ENCODE assay signal across 8 cellular contexts in genomic region chr18:33751613-33752221, GRCh38.
DNase-seq lines count a peak whose midpoint lies in the region; ATAC-seq and TF ChIP-seq lines count a peak whose summit lies in the region.

No MANE protein-coding gene starts in this region.

- TF ChIP-seq CTCF in LNCaP clone FGC (IDR thresholded peaks at IDR 0.05; ENCODE audit: control insufficient read depth, extremely low read depth, insufficient read depth): peak; percentile 62
- peak; percentile 80 for TF ChIP-seq CTCF in VCaP (conservative IDR thresholded peaks at IDR 0.05)
- TF ChIP-seq CTCF in liver (IDR thresholded peaks at IDR 0.05; ENCODE audit: low read depth, low read length, missing input control): peak; percentile 38
- no peak for TF ChIP-seq CTCF in CD4-positive, alpha-beta T cell (IDR thresholded peaks at IDR 0.05)

- H2BK15ac ChIP-seq in neuronal stem cell (ENCODE audit: low read length): no peak overlapping the region

- H2AFZ ChIP-seq in neuronal stem cell (ENCODE audit: low read length): no peak overlapping the region

- H3K4me3 ChIP-seq in LNCaP clone FGC (ENCODE audit: low read depth, low read length) (no peak overlapping the region), liver (ENCODE audit: low read depth in 1 of 3, low read length in 3 of 3) (no peak overlapping the region), neuronal stem cell (ENCODE audit: low read length in 2 of 2) (no peak overlapping the region)

- no peaks in the 10 kb centered on the region for H3K36me3 Mint-ChIP-seq in CD4-positive, alpha-beta T cell (ENCODE audit: low read depth)

- POLR2A ChIA-PET in CD4-positive, alpha-beta T cell (lab: Charles Lee): no interaction called here

- no peak overlapping the region for H3K4me2 ChIP-seq in neuronal stem cell (ENCODE audit: insufficient read depth, low read length, poor library complexity, severe bottlenecking)

- DNase-seq in DMS153 treated with DMSO at 0.1 percent for 48 hours (lab: John Stamatoyannopoulos, UW; ENCODE audit: unreplicated experiment) (peak; percentile 83), LNCaP clone FGC (ENCODE audit: low read depth) (no peak), neuronal stem cell (ENCODE audit: low spot score) (no peak)
- no peak for DNase-seq in CD4-positive, alpha-beta T cell

- no peak overlapping the region for H3K9ac ChIP-seq in liver (ENCODE audit: low read depth in 1 of 2, low read length in 2 of 2)
- H3K9ac ChIP-seq in neuronal stem cell (ENCODE audit: low read depth, low read length, poor library complexity): no peak overlapping the region

- no peak overlapping the region for H2BK120ac ChIP-seq in neuronal stem cell (ENCODE audit: low read depth, low read length)

- H4K91ac ChIP-seq in neuronal stem cell (ENCODE audit: low read depth, low read length, poor library complexity): no peak overlapping the region

- no peaks in the 10 kb centered on the region for H3K4me1 ChIP-seq in liver (ENCODE audit: control insufficient read depth in 4 of 4, insufficient read depth in 4 of 4, low read length in 3 of 4)
- H3K4me1 ChIP-seq in neuronal stem cell (ENCODE audit: control insufficient read depth in 2 of 2, insufficient read depth in 1 of 2, low read depth in 1 of 2, low read length in 2 of 2): peaks cover 0 to 5% of the 10 kb centered on the region in 2 donors

- no peak overlapping the region for H3K4ac ChIP-seq in neuronal stem cell (ENCODE audit: low read length)

- no peak overlapping the region for H2BK12ac ChIP-seq in neuronal stem cell (ENCODE audit: low read length)

- no peak overlapping the region for H2AK5ac ChIP-seq in neuronal stem cell (ENCODE audit: low read depth, low read length)

- H3K27me3 ChIP-seq in liver (ENCODE audit: control insufficient read depth in 4 of 4, insufficient read depth in 4 of 4, low read length in 3 of 4) (no peaks in the 10 kb centered on the region), neuronal stem cell (ENCODE audit: control insufficient read depth in 3 of 3, insufficient read depth in 3 of 3, low read depth in 1 of 3, low read length in 3 of 3) (no peaks in the 10 kb centered on the region)
- no peaks in the 10 kb centered on the region for H3K27me3 ChIP-seq in CD4-positive, alpha-beta T cell (ENCODE audit: control insufficient read depth, insufficient read depth, low read length)

- no peaks in the 10 kb centered on the region for H3K9me3 ChIP-seq in liver (ENCODE audit: control insufficient read depth in 4 of 4, low read length in 3 of 4)
- H3K9me3 ChIP-seq in CD4-positive, alpha-beta T cell (ENCODE audit: control insufficient read depth, low read length): no peaks in the 10 kb centered on the region
- no peaks in the 10 kb centered on the region for H3K9me3 ChIP-seq in neuronal stem cell (replicated peaks in 1 of 2; ENCODE audit: control insufficient read depth in 2 of 2, insufficient read depth in 1 of 2, low read depth in 1 of 2, low read length in 2 of 2)

- H3K4me1 Mint-ChIP-seq in CD4-positive, alpha-beta T cell (ENCODE audit: low read depth): no peaks in the 10 kb centered on the region

- no peak for ATAC-seq in CD4-positive, alpha-beta T cell (ENCODE audit: poor library complexity)
- no peak for ATAC-seq in HG02938 (IDR thresholded peaks at IDR 0.05; ENCODE audit: unreplicated experiment)
- ATAC-seq in GM21360 (IDR thresholded peaks at IDR 0.05; ENCODE audit: unreplicated experiment): no peak

- H3K27ac ChIP-seq in VCaP (no peak overlapping the region), liver (ENCODE audit: low read depth in 1 of 2, low read length in 2 of 2) (no peak overlapping the region), neuronal stem cell (replicated peaks; ENCODE audit: low read length) (no peak overlapping the region)
- H3K27ac ChIP-seq in CD4-positive, alpha-beta T cell (ENCODE audit: low read depth, low read length): no peak overlapping the region

- H3K27me3 Mint-ChIP-seq in CD4-positive, alpha-beta T cell: no peaks in the 10 kb centered on the region

- no peak overlapping the region for H3K23ac ChIP-seq in neuronal stem cell (ENCODE audit: low read depth, low read length, poor library complexity)

- no peak overlapping the region for H4K8ac ChIP-seq in neuronal stem cell (ENCODE audit: low read depth, low read length)

- 28% methylated on average over 4 of the region's 4 CpGs for WGBS in liver
- WGBS in neuronal stem cell (ENCODE audit: extremely low coverage in 2 of 2, insufficient read length in 2 of 2, insufficient replicate concordance in 1 of 2), 2 donors: no CpG with 5 or more reads among the region's 4 CpGs

- no peak overlapping the region for H3K18ac ChIP-seq in neuronal stem cell (ENCODE audit: low read length)

- CTCF ChIA-PET in CD4-positive, alpha-beta T cell (lab: Charles Lee): no interaction called here

- H3K79me1 ChIP-seq in neuronal stem cell (ENCODE audit: low read depth, low read length): no peaks in the 10 kb centered on the region

- peak; percentile 61 to 71 for TF ChIP-seq RAD21 in liver (IDR thresholded peaks at IDR 0.05)

- no peak overlapping the region for H3K4me3 Mint-ChIP-seq in CD4-positive, alpha-beta T cell

- peaks cover 3% of the 10 kb centered on the region for H3K9me3 Mint-ChIP-seq in CD4-positive, alpha-beta T cell

- no peak overlapping the region for H3K27ac Mint-ChIP-seq in CD4-positive, alpha-beta T cell

- no peaks in the 10 kb centered on the region for H3K36me3 ChIP-seq in liver (ENCODE audit: control insufficient read depth in 4 of 4, insufficient read depth in 3 of 4, low read depth in 1 of 4, low read length in 3 of 4)
- H3K36me3 ChIP-seq in neuronal stem cell (replicated peaks in 1 of 2; ENCODE audit: control insufficient read depth in 2 of 2, insufficient read depth in 2 of 2, low read length in 2 of 2): no peaks in the 10 kb centered on the region

- intact Hi-C loops in CD4-positive, alpha-beta T cell (cut with DNase I, micrococcal nuclease): no loop called here

- H2BK5ac ChIP-seq in neuronal stem cell (ENCODE audit: low read length): no peak overlapping the region

- H3K14ac ChIP-seq in neuronal stem cell (ENCODE audit: low read length): no peak overlapping the region

TF ChIP-seq in liver, 16 proteins besides CTCF, POLR2A, EP300 and RAD21:
- TF ChIP-seq HNF4A (conservative IDR thresholded peaks at IDR 0.05) (no peak), FOXA2 (IDR thresholded peaks at IDR 0.05) (peak; percentile 35)
TF ChIP-seq in liver: peak in this region for 1.
